Comparison of ENCODE assay signal across 26 cellular contexts in the genomic region with DNA sequence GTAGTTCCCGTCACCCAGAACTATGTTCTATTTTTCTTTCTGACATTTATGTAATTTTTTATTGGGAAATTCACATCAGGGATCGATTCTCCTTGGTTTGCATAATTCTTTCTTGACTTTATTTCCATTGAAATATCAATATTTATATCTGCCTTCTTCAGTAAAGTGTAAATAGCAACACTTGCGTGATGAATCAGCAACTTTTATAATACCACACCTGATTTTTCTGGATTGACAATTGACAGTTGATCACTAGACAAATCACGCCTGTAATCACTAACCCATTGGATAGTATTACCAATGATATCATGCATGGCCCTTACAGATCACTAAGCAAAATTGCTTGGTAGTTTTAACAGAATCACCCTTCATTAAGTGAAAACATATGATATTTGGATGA.
"Had no signal": no experiment of that assay in that cellular context is flagged by ENCODE, and none has a peak within 500 bp of the region (broad histone marks: within the 10 kb centered on the region; RNA-seq: fewer than 3 reads in every experiment).

No MANE protein-coding gene starts in this region.

- H3K4me1 ChIP-seq: colonic mucosa, gastrocnemius medialis, left lung, lower lobe of right lung had no signal

- FAIRE-seq: endometrium, islet of Langerhans, keratinocyte had no signal

- H3K36me3 ChIP-seq: colonic mucosa, esophagus squamous epithelium, gastrocnemius medialis, left lung, lower lobe of right lung had no signal

- H3K9me3 ChIP-seq: colonic mucosa, esophagus squamous epithelium, gastrocnemius medialis, heart right ventricle, left lung, lower lobe of right lung had no signal

- DNase-seq: colonic mucosa; cortex of kidney; effector CD8-positive, alpha-beta T cell; effector memory CD8-positive, alpha-beta T cell; endodermal cell; erythroblast; esophagus squamous epithelium; foreskin fibroblast; foreskin melanocyte; gastrocnemius medialis; glutamatergic neuron; head of caudate nucleus; heart right ventricle; hippocampal formation; left cardiac atrium; left lung; left ventricle myocardium superior; lower lobe of right lung; mesendoderm; midbrain; naive thymus-derived CD4-positive, alpha-beta T cell had no signal

- H3K4me3 ChIP-seq: colonic mucosa, esophagus squamous epithelium, gastrocnemius medialis, heart right ventricle, left lung, lower lobe of right lung had no signal

- ATAC-seq: effector memory CD8-positive, alpha-beta T cell; esophagus mucosa; gastrocnemius medialis; heart right ventricle; left cardiac atrium; left lung; left ventricle myocardium superior; lower lobe of right lung; naive thymus-derived CD4-positive, alpha-beta T cell had no signal

- H3K27ac ChIP-seq: colonic mucosa, epithelial cell of prostate, esophagus squamous epithelium, gastrocnemius medialis, lower lobe of right lung had no signal

- H3K27me3 ChIP-seq: colonic mucosa, esophagus squamous epithelium, gastrocnemius medialis, heart right ventricle, left lung had no signal
